Comparison of ENCODE assay signal across 8 cellular contexts in the genomic region with DNA sequence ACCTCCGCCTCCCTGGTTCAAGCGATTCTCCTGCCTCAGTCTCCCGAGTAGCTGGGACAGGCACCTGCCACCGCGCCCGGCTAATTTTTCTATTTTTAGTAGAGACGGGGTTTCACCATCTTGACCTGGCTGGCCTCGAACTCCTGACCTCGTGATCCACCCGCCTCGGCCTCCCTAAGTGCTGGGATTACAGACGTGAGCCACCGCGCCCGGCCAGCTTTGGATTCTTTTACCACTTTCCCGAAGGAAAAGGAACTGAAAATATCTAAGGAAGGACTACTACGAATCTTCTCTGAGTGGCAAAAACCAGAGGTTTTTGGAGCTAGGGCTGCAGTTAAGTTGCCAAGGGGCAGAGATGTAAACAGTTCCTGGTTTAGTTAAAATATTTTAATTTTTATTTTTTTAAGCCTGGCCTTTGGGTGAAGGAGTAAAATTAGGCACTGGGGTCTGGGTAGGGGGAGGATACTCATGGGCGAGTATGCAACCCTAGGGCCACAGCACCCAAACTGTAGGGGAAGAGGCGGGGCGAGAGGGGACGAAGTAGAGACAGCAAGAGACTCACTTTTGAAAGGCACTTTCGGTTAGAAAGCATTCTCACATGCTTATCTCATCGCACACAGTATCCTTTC. TPM values are rescaled to one million over a fixed set of nuclear protein-coding genes. Genes with fewer than 3 reads are reported as not detected.
DNase-seq lines count a peak whose midpoint lies in the region; ATAC-seq and TF ChIP-seq lines count a peak whose summit lies in the region.

No MANE protein-coding gene starts in this region.

- no peaks in the 10 kb centered on the region for H3K9me3 Mint-ChIP-seq in activated CD8-positive, alpha-beta memory T cell treated with anti-CD3 and anti-CD28 coated beads, Interleukin-2, amount 10 ng/mL, durations not matched to agents 7 days and 5 days (ENCODE audit: low read depth)

- H3K27me3 Mint-ChIP-seq in activated CD8-positive, alpha-beta memory T cell treated with anti-CD3 and anti-CD28 coated beads, Interleukin-2, amount 10 ng/mL, durations not matched to agents 7 days and 5 days: no peaks in the 10 kb centered on the region

- H3K27me3 ChIP-seq in BLaER1: no peaks in the 10 kb centered on the region
- no peaks in the 10 kb centered on the region for H3K27me3 ChIP-seq in gastroesophageal sphincter

- CTCF ChIA-PET in activated CD8-positive, alpha-beta memory T cell treated with anti-CD3 and anti-CD28 coated beads, Interleukin-2, amount 10 ng/mL, durations not matched to agents 7 days and 5 days (lab: Charles Lee): interaction anchor here (0.6 to 5.4 kb wide), 5 partner anchors 10 to 231 kb away, joined by 3 to 36 read pairs (median 5); a partner anchor contains a TSS

- ATAC-seq in HG02763 (IDR thresholded peaks at IDR 0.05; ENCODE audit: unreplicated experiment): peak; percentile 41
- ATAC-seq in activated CD8-positive, alpha-beta memory T cell treated with anti-CD3 and anti-CD28 coated beads, Interleukin-2, amount 10 ng/mL, durations not matched to agents 7 days and 5 days: no peak
- peak; percentile 44 for ATAC-seq in gastroesophageal sphincter
- ATAC-seq in sciatic nerve: peak; percentile 72
- ATAC-seq in GM19023 (IDR thresholded peaks at IDR 0.05; ENCODE audit: unreplicated experiment): no peak

- H3K4me1 Mint-ChIP-seq in activated CD8-positive, alpha-beta memory T cell treated with anti-CD3 and anti-CD28 coated beads, Interleukin-2, amount 10 ng/mL, durations not matched to agents 7 days and 5 days: peaks cover 54% of the 10 kb centered on the region

- H3K9ac ChIP-seq in BLaER1: peak overlapping the region; percentile 89

- H3K27ac ChIP-seq in BLaER1 (peak overlapping the region; percentile 92), gastroesophageal sphincter (peak overlapping the region; percentile 93 to 98 (median 95))

- H3K4me3 Mint-ChIP-seq in activated CD8-positive, alpha-beta memory T cell treated with anti-CD3 and anti-CD28 coated beads, Interleukin-2, amount 10 ng/mL, durations not matched to agents 7 days and 5 days: peak overlapping the region; percentile 90

- H3K36me3 Mint-ChIP-seq in activated CD8-positive, alpha-beta memory T cell treated with anti-CD3 and anti-CD28 coated beads, Interleukin-2, amount 10 ng/mL, durations not matched to agents 7 days and 5 days: peaks cover 43% of the 10 kb centered on the region

- no peak for TF ChIP-seq POLR2A in gastroesophageal sphincter (IDR thresholded peaks at IDR 0.05)

- 12 to 29% methylated on average over 9 to 22 of the region's 23 CpGs for WGBS in gastroesophageal sphincter (ENCODE audit: low coverage in 1 of 2), 2 donors

- peak; percentile 45 for DNase-seq in activated CD8-positive, alpha-beta memory T cell treated with anti-CD3 and anti-CD28 coated beads, Interleukin-2, amount 10 ng/mL, durations not matched to agents 7 days and 5 days
- DNase-seq in sciatic nerve (ENCODE audit: low spot score) (peak; percentile 65), NCI-H526 (lab: John Stamatoyannopoulos, UW) (no peak), putamen (ENCODE audit: low spot score) (no peak)

- H3K27ac Mint-ChIP-seq in activated CD8-positive, alpha-beta memory T cell treated with anti-CD3 and anti-CD28 coated beads, Interleukin-2, amount 10 ng/mL, durations not matched to agents 7 days and 5 days: peak overlapping the region; percentile 99

- H3K4me3 ChIP-seq in BLaER1 (peak overlapping the region; percentile 72), gastroesophageal sphincter (peak overlapping the region; percentile 77 to 84)

- H3K36me3 ChIP-seq in BLaER1 (peaks cover 21% of the 10 kb centered on the region), gastroesophageal sphincter (no peaks in the 10 kb centered on the region)

- no peak for TF ChIP-seq CTCF in gastroesophageal sphincter (IDR thresholded peaks at IDR 0.05)

- H3K4me2 ChIP-seq in BLaER1: peak overlapping the region; percentile 88

- no peak for TF ChIP-seq EP300 in gastroesophageal sphincter (IDR thresholded peaks at IDR 0.05)

- H3K4me1 ChIP-seq in BLaER1: peaks cover 41% of the 10 kb centered on the region
- peaks cover 0 to 31% (median 6%) of the 10 kb centered on the region in 3 donors for H3K4me1 ChIP-seq in gastroesophageal sphincter

- no peaks in the 10 kb centered on the region for H4K20me1 ChIP-seq in BLaER1

- H3K9me3 ChIP-seq in BLaER1: peaks cover 13% of the 10 kb centered on the region
- H3K9me3 ChIP-seq in gastroesophageal sphincter: no peaks in the 10 kb centered on the region

- intact Hi-C loops in sciatic nerve (cut with DNase I): no loop called here

RNA-seq across cellular contexts. Expression of a gene that starts 0.5 kb away (rescaled TPM):
- 10 to 100 TPM; 31.9 to 42.3 TPM for total RNA-seq in activated CD8-positive, alpha-beta memory T cell treated with anti-CD3 and anti-CD28 coated beads, Interleukin-2, amount 10 ng/mL, durations not matched to agents 7 days and 5 days
- total RNA-seq in gastroesophageal sphincter (10 to 100 TPM in 3 of 4 donors, 1 to 10 TPM in 1; 6.7 to 22.2 (median 12.9) TPM), sciatic nerve (20.5 TPM)

RNA-seq across cellular contexts. Expression of a gene that starts 40.9 kb away (rescaled TPM):
- 100 to 1,000 TPM; 357 to 421 TPM for total RNA-seq in activated CD8-positive, alpha-beta memory T cell treated with anti-CD3 and anti-CD28 coated beads, Interleukin-2, amount 10 ng/mL, durations not matched to agents 7 days and 5 days
- total RNA-seq in gastroesophageal sphincter (100 to 1,000 TPM; 345 to 432 (median 402) TPM), sciatic nerve (278 TPM)

Comparison
In these comparisons a context has a peak if more than half of its experiments do, and no peak if none do; other contexts are left out.
1. ATAC-seq: peak in HG02763 (single experiment), gastroesophageal sphincter (single experiment) and sciatic nerve (single experiment); none in activated CD8-positive, alpha-beta memory T cell treated with anti-CD3 and anti-CD28 coated beads, Interleukin-2, amount 10 ng/mL, durations not matched to agents 7 days and 5 days (single experiment) and GM19023 (single experiment).
2. DNase-seq: peak in activated CD8-positive, alpha-beta memory T cell treated with anti-CD3 and anti-CD28 coated beads, Interleukin-2, amount 10 ng/mL, durations not matched to agents 7 days and 5 days (single experiment) and sciatic nerve (single experiment); none in NCI-H526 (0 of 2) and putamen (single experiment).